In genomic region chr18:77397617-77398016, GRCh38 we compare ENCODE assay signal across 21 cellular contexts.
"Had no signal": no experiment of that assay in that cellular context is flagged by ENCODE, and none has a peak within 500 bp of the region (broad histone marks: within the 10 kb centered on the region; RNA-seq: fewer than 3 reads in every experiment).

No MANE protein-coding gene starts in this region.

- DNase-seq: cerebellar nuclear complex; cortex of kidney; effector memory CD8-positive, alpha-beta T cell; kidney; mesenchymal stem cell; naive thymus-derived CD8-positive, alpha-beta T cell; pancreas; stimulated activated CD4-positive, alpha-beta T cell treated with anti-CD3 and anti-CD28 coated beads, Interleukin-12 subunit alpha, Interleukin-12 subunit beta, amount 100 ng/mL, for 4 hours; stimulated activated CD4-positive, alpha-beta T cell treated with anti-CD3 and anti-CD28 coated beads, Interleukin-1b, Interleukin-23, amount 100 ng/mL, for 48 hours; stimulated activated CD4-positive, alpha-beta T cell treated with anti-CD3 and anti-CD28 coated beads, Interleukin-4, amount 100 ng/mL, for 1 hour; stimulated activated CD8-positive, alpha-beta memory T cell treated with anti-CD3 and anti-CD28 coated beads, Interleukin-4, amount 100 ng/mL, for 48 hours; stimulated activated naive CD4-positive, alpha-beta T cell; stomach; thyroid gland; trophoblast cell had no signal

- H3K27ac ChIP-seq: neutrophil, pancreas, right atrium auricular region, stomach, thyroid gland, vagina had no signal

- H3K36me3 ChIP-seq: neutrophil, pancreas, right atrium auricular region, stomach, thyroid gland, vagina had no signal

- H3K9me3 ChIP-seq: neutrophil, pancreas, right atrium auricular region, stomach, thyroid gland, vagina had no signal

- H3K4me3 ChIP-seq: pancreas, right atrium auricular region, smooth muscle cell, stomach, thyroid gland, vagina had no signal

- H3K27me3 ChIP-seq: neutrophil, pancreas, right atrium auricular region, stomach, thyroid gland, vagina had no signal

- H3K4me1 ChIP-seq: pancreas, stomach, thyroid gland, vagina had no signal

- ATAC-seq: effector memory CD8-positive, alpha-beta T cell; left lobe of liver; naive thymus-derived CD8-positive, alpha-beta T cell; sciatic nerve had no signal
